ENCODE assay signal across 18 cellular contexts in the genomic region with DNA sequence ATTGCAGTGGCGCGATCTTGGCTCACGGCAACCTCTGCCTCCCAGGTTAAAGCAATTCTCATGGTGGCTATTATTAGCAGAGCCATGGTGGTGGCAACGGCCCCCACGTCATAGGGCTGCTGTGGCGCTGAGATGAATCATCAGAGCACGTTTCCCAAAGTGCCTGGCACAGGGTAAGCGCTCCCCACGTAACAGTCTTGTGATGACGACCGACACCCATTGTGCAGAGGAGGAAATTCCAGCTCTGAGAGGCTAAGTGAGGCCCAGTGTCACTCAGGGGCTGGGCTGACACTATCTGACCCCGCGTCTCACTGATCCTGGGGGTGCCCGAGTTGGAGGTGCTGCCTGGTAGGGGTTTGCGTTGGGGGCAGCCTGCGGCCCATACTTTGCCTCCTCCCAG. TPM values are rescaled to one million over a fixed set of nuclear protein-coding genes. Genes with fewer than 3 reads are reported as not detected.
A peak's percentile ranks its signal among the peaks of the same experiment; 100 is the strongest.
DNase-seq lines count a peak whose midpoint lies in the region; ATAC-seq and TF ChIP-seq lines count a peak whose summit lies in the region.
"Had no signal": no experiment of that assay in that cellular context is flagged by ENCODE, and none has a peak within 500 bp of the region (broad histone marks: within the 10 kb centered on the region; RNA-seq: fewer than 3 reads in every experiment).

No MANE protein-coding gene starts in this region.

- H3K27me3 Mint-ChIP-seq in activated naive CD4-positive, alpha-beta T cell treated with anti-CD3 and anti-CD28 coated beads, Interleukin-2, amount 10 ng/mL, durations not matched to agents 7 days and 5 days, result no peaks in the 10 kb centered on the region
- H3K27me3 Mint-ChIP-seq: CD4-positive, alpha-beta T cell had no signal

- peak; percentile 14 for DNase-seq in activated naive CD4-positive, alpha-beta T cell treated with anti-CD3 and anti-CD28 coated beads, Interleukin-2, amount 10 ng/mL, durations not matched to agents 7 days and 5 days
- DNase-seq in activated naive CD4-positive, alpha-beta T cell treated with anti-CD3 and anti-CD28 coated beads, Interleukin-2, amount 50 U/mL, for 72 hours (ENCODE audit: low spot score in 2 of 2), result no peak
- DNase-seq in MV-4-11 (lab: John Stamatoyannopoulos, UW) (peak; percentile 11), fibroblast of mammary gland (ENCODE audit: low read depth) (peak; percentile 2), posterior vena cava (ENCODE audit: low spot score) (peak; percentile 38), NCI-H2107 (lab: John Stamatoyannopoulos, UW) (no peak)
- DNase-seq: CD4-positive, alpha-beta T cell; DMS79; KBM-7; NCI-H1417; NCI-H2029 treated with DMSO at 0.1 percent for 48 hours; NCI-H524; Peyer's patch; SJCRH30 had no signal

- no peaks in the 10 kb centered on the region for H3K9me3 Mint-ChIP-seq in activated naive CD4-positive, alpha-beta T cell treated with anti-CD3 and anti-CD28 coated beads, Interleukin-2, amount 10 ng/mL, durations not matched to agents 7 days and 5 days
- H3K9me3 Mint-ChIP-seq in activated naive CD4-positive, alpha-beta T cell treated with anti-CD3 and anti-CD28 coated beads, Interleukin-2, amount 50 U/mL, for 72 hours, result no peaks in the 10 kb centered on the region
- H3K9me3 Mint-ChIP-seq: CD4-positive, alpha-beta T cell had no signal

- no CpG with 5 or more reads among the region's 16 CpGs for WGBS in gastroesophageal sphincter (ENCODE audit: low coverage in 1 of 2), 2 donors

- no peak overlapping the region for H3K4me3 Mint-ChIP-seq in activated naive CD4-positive, alpha-beta T cell treated with anti-CD3 and anti-CD28 coated beads, Interleukin-2, amount 10 ng/mL, durations not matched to agents 7 days and 5 days
- H3K4me3 Mint-ChIP-seq: CD4-positive, alpha-beta T cell had no signal

- no peaks in the 10 kb centered on the region for H3K36me3 ChIP-seq in gastroesophageal sphincter
- H3K36me3 ChIP-seq: Peyer's patch, SJCRH30 had no signal

- intact Hi-C loops in posterior vena cava (cut with DNase I), result no loop called here

- TF ChIP-seq CTCF in fibroblast of mammary gland (conservative IDR thresholded peaks at IDR 0.05; ENCODE audit: control insufficient read depth, insufficient read depth, low read depth, low read length) (no peak), gastroesophageal sphincter (IDR thresholded peaks at IDR 0.05) (no peak)

- peaks cover 13% of the 10 kb centered on the region for H3K27me3 ChIP-seq in gastroesophageal sphincter
- H3K27me3 ChIP-seq: Peyer's patch, SJCRH30 had no signal

- CTCF ChIA-PET in activated naive CD4-positive, alpha-beta T cell treated with anti-CD3 and anti-CD28 coated beads, Interleukin-2, amount 10 ng/mL, durations not matched to agents 7 days and 5 days (lab: Charles Lee), result no interaction called here

- no peak overlapping the region for H3K4me3 ChIP-seq in fibroblast of mammary gland (ENCODE audit: control insufficient read depth, low read depth, low read length)
- H3K4me3 ChIP-seq in gastroesophageal sphincter, result no peak overlapping the region
- H3K4me3 ChIP-seq: GM12878, Peyer's patch, SJCRH30 had no signal

- H3K9me3 ChIP-seq in gastroesophageal sphincter, result no peaks in the 10 kb centered on the region
- H3K9me3 ChIP-seq: Peyer's patch, SJCRH30 had no signal

- no peaks in the 10 kb centered on the region for H3K36me3 Mint-ChIP-seq in activated naive CD4-positive, alpha-beta T cell treated with anti-CD3 and anti-CD28 coated beads, Interleukin-2, amount 10 ng/mL, durations not matched to agents 7 days and 5 days
- no peaks in the 10 kb centered on the region for H3K36me3 Mint-ChIP-seq in activated naive CD4-positive, alpha-beta T cell treated with anti-CD3 and anti-CD28 coated beads, Interleukin-2, amount 50 U/mL, for 72 hours

- no peak for TF ChIP-seq EP300 in gastroesophageal sphincter (IDR thresholded peaks at IDR 0.05)

- peaks cover 0 to under 1% (median 0%) of the 10 kb centered on the region in 3 donors for H3K4me1 ChIP-seq in gastroesophageal sphincter
- H3K4me1 ChIP-seq: Peyer's patch had no signal

- no peak overlapping the region for H3K27ac Mint-ChIP-seq in activated naive CD4-positive, alpha-beta T cell treated with anti-CD3 and anti-CD28 coated beads, Interleukin-2, amount 10 ng/mL, durations not matched to agents 7 days and 5 days
- no peak overlapping the region for H3K27ac Mint-ChIP-seq in activated naive CD4-positive, alpha-beta T cell treated with anti-CD3 and anti-CD28 coated beads, Interleukin-2, amount 50 U/mL, for 72 hours
- H3K27ac Mint-ChIP-seq: CD4-positive, alpha-beta T cell had no signal

- ATAC-seq in activated naive CD4-positive, alpha-beta T cell treated with anti-CD3 and anti-CD28 coated beads, Interleukin-2, amount 50 U/mL, for 72 hours, result no peak
- ATAC-seq in gastroesophageal sphincter, result no peak
- no peak for ATAC-seq in HG02642 (IDR thresholded peaks at IDR 0.05; ENCODE audit: poor library complexity, unreplicated experiment)
- ATAC-seq: GM12878 had no signal

- TF ChIP-seq POLR2A in gastroesophageal sphincter (IDR thresholded peaks at IDR 0.05), result no peak

- peaks cover 6% of the 10 kb centered on the region for H3K4me1 Mint-ChIP-seq in activated naive CD4-positive, alpha-beta T cell treated with anti-CD3 and anti-CD28 coated beads, Interleukin-2, amount 10 ng/mL, durations not matched to agents 7 days and 5 days

- no peak overlapping the region for H3K27ac ChIP-seq in gastroesophageal sphincter
- H3K27ac ChIP-seq: Peyer's patch, SJCRH30 had no signal

RNA-seq across cellular contexts. Expression of a gene that starts 16.2 kb away (rescaled TPM):
- total RNA-seq in activated naive CD4-positive, alpha-beta T cell treated with anti-CD3 and anti-CD28 coated beads, Interleukin-2, amount 50 U/mL, for 72 hours, result not detected
- total RNA-seq in posterior vena cava, result not detected
- not detected for total RNA-seq in gastroesophageal sphincter
- total RNA-seq: CD4-positive, alpha-beta T cell; G401; GM12878; Peyer's patch; SJCRH30 had no signal

RNA-seq across cellular contexts. Expression of a gene that starts 19.5 kb away (rescaled TPM):
- total RNA-seq in activated naive CD4-positive, alpha-beta T cell treated with anti-CD3 and anti-CD28 coated beads, Interleukin-2, amount 50 U/mL, for 72 hours, result not detected
- total RNA-seq in posterior vena cava (not detected), gastroesophageal sphincter (100 to 1,000 TPM in 1 of 4 donors, under 1 TPM in 2, not detected in 1; 0.13 to 138 (median 0.15) TPM)
- total RNA-seq: CD4-positive, alpha-beta T cell; G401; GM12878; Peyer's patch; SJCRH30 had no signal

RNA-seq across cellular contexts. Expression of a gene that starts 43.4 kb away (rescaled TPM):
- not detected for total RNA-seq in activated naive CD4-positive, alpha-beta T cell treated with anti-CD3 and anti-CD28 coated beads, Interleukin-2, amount 50 U/mL, for 72 hours
- total RNA-seq in posterior vena cava, result not detected
- total RNA-seq in gastroesophageal sphincter, result not detected
- total RNA-seq: CD4-positive, alpha-beta T cell; G401; GM12878; Peyer's patch; SJCRH30 had no signal

Comparison
In these comparisons a context has a peak if more than half of its experiments do, and no peak if none do; other contexts are left out.
1. DNase-seq: peak in activated naive CD4-positive, alpha-beta T cell treated with anti-CD3 and anti-CD28 coated beads, Interleukin-2, amount 10 ng/mL, durations not matched to agents 7 days and 5 days (single experiment), MV-4-11 (single experiment), fibroblast of mammary gland (single experiment) and posterior vena cava (single experiment); none in activated naive CD4-positive, alpha-beta T cell treated with anti-CD3 and anti-CD28 coated beads, Interleukin-2, amount 50 U/mL, for 72 hours (0 of 2) and NCI-H2107 (single experiment).